Comparison of ENCODE assay signal across 8 cellular contexts in the genomic region with DNA sequence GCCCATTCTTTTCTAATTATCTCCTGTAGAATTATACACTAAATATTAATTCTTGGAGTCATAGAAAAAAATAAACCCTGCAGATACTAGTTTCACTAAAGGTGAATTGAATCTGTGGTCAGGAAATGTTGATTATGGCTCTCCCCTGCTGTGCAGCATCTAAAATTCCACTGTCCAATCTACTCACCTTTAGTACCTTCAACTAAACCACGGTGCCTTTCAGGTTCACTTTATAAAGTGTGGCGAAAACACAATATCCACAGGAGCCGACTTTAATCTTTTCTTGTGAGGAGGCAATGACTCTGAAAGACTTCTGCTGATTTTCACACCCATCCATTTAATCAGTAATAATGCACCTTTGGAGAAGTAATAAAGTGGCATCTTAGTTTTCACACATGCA.
"Had no signal": no experiment of that assay in that cellular context is flagged by ENCODE, and none has a peak within 500 bp of the region (broad histone marks: within the 10 kb centered on the region; RNA-seq: fewer than 3 reads in every experiment).

No MANE protein-coding gene starts in this region.

- H3K9me3 ChIP-seq: HAP-1 had no signal

- DNase-seq: GOT3, H7, HFFc6 had no signal

- H3K36me3 Mint-ChIP-seq: IgD-negative memory B cell had no signal

- H3K27ac ChIP-seq: HL-60 had no signal

- H3K27ac Mint-ChIP-seq: HFFc6, IgD-negative memory B cell had no signal

- H3K4me3 Mint-ChIP-seq: HFFc6, IgD-negative memory B cell had no signal

- H3K9me3 Mint-ChIP-seq: HFFc6 had no signal

- H3K36me3 ChIP-seq: HAP-1 had no signal

- H3K4me3 ChIP-seq: HAP-1 had no signal

- H3K27me3 Mint-ChIP-seq: IgD-negative memory B cell had no signal

- ATAC-seq: HCT116, HepG2 had no signal
